In genomic region chr17:58794508-58794907, GRCh38 we compare ENCODE assay signal across 2 cellular contexts. TPM values are rescaled to one million over a fixed set of nuclear protein-coding genes. Genes with fewer than 3 reads are reported as not detected.
"Had no signal": no experiment of that assay in that cellular context is flagged by ENCODE, and none has a peak within 500 bp of the region (broad histone marks: within the 10 kb centered on the region; RNA-seq: fewer than 3 reads in every experiment).

No MANE protein-coding gene starts in this region.

RNA-seq across cellular contexts. Expression of gene PPM1E, which starts 38.9 kb away (rescaled TPM):
- total RNA-seq: GM23248, HFFc6 had no signal
- polyA plus RNA-seq: GM23248 had no signal
